8 cellular contexts compared by ENCODE assay signal in the genomic region with DNA sequence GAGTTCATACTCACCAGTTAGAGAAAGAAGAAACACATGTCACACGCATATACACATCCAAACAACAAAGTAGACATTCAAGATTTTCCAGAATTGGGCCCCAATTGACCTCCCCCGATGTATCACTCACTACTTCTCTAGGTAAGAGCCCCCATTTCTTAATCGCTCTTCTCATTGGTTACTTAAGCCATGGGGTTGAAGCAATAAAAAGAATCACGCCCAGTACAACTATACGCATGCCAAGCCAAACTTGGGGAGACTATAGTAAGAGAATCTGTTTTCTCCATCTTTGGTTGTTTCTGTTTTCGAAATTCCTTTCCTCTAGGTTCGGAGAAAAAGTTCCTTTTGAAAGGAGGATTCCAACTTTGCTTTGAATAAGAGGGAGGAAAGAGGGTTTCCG. TPM values are rescaled to one million over a fixed set of nuclear protein-coding genes. Genes with fewer than 3 reads are reported as not detected.
DNase-seq lines count a peak whose midpoint lies in the region; ATAC-seq and TF ChIP-seq lines count a peak whose summit lies in the region.

No MANE protein-coding gene starts in this region.

- H3K9ac ChIP-seq in BLaER1 = peak overlapping the region; percentile 91

- H4K20me1 ChIP-seq in BLaER1 = peaks cover 40% of the 10 kb centered on the region

- H3K4me2 ChIP-seq in BLaER1 = peak overlapping the region; percentile 86

- no peaks in the 10 kb centered on the region for H3K9me3 Mint-ChIP-seq in activated T-helper 17 cell treated with anti-CD3 and anti-CD28 coated beads, Interleukin-2, amount 50 U/mL, for 72 hours

- H3K4me3 Mint-ChIP-seq in activated T-helper 17 cell treated with anti-CD3 and anti-CD28 coated beads, Interleukin-2, amount 50 U/mL, for 72 hours = peak overlapping the region; percentile 97

- peaks cover 19% of the 10 kb centered on the region for H3K4me1 Mint-ChIP-seq in activated T-helper 17 cell treated with anti-CD3 and anti-CD28 coated beads, Interleukin-2, amount 50 U/mL, for 72 hours

- no peaks in the 10 kb centered on the region for H3K27me3 ChIP-seq in BLaER1
- no peaks in the 10 kb centered on the region for H3K27me3 ChIP-seq in right atrium auricular region

- TF ChIP-seq CTCF in right atrium auricular region (IDR thresholded peaks at IDR 0.05) = no peak

- peaks cover 41% of the 10 kb centered on the region for H3K36me3 ChIP-seq in BLaER1
- H3K36me3 ChIP-seq in right atrium auricular region = peaks cover 22% of the 10 kb centered on the region

- H3K27ac ChIP-seq in BLaER1 = peak overlapping the region; percentile 89
- peak overlapping the region; percentile 87 to 90 for H3K27ac ChIP-seq in right atrium auricular region

- peaks cover 32% of the 10 kb centered on the region for H3K4me1 ChIP-seq in BLaER1
- H3K4me1 ChIP-seq in right atrium auricular region = peaks cover 0 to 22% of the 10 kb centered on the region in 2 donors

- H3K27ac Mint-ChIP-seq in activated T-helper 17 cell treated with anti-CD3 and anti-CD28 coated beads, Interleukin-2, amount 50 U/mL, for 72 hours = peak overlapping the region; percentile 96

- H3K36me3 Mint-ChIP-seq in activated T-helper 17 cell treated with anti-CD3 and anti-CD28 coated beads, Interleukin-2, amount 50 U/mL, for 72 hours (ENCODE audit: low read depth) = peaks cover 48% of the 10 kb centered on the region

- peak overlapping the region; percentile 90 for H3K4me3 ChIP-seq in BLaER1
- peak overlapping the region; percentile 76 to 87 for H3K4me3 ChIP-seq in right atrium auricular region

- peak; percentile 8 for ATAC-seq in HG03342 (IDR thresholded peaks at IDR 0.05; ENCODE audit: unreplicated experiment)
- ATAC-seq in activated T-helper 17 cell treated with anti-CD3 and anti-CD28 coated beads, Interleukin-2, amount 50 U/mL, for 72 hours (replicated peaks) = peak; percentile 45
- no peak for ATAC-seq in HG02623 (IDR thresholded peaks at IDR 0.05; ENCODE audit: unreplicated experiment)
- no peak for ATAC-seq in GM21717 (IDR thresholded peaks at IDR 0.05; ENCODE audit: unreplicated experiment)

- H3K27me3 Mint-ChIP-seq in activated T-helper 17 cell treated with anti-CD3 and anti-CD28 coated beads, Interleukin-2, amount 50 U/mL, for 72 hours = peaks cover 19% of the 10 kb centered on the region

- DNase-seq in right atrium auricular region (ENCODE audit: low spot score) (no peak), renal cortical epithelial cell (ENCODE audit: low read depth) (peak; percentile 56), NCI-H526 treated with DMSO at 0.1 percent for 48 hours (lab: John Stamatoyannopoulos, UW) (no peak)

- H3K9me3 ChIP-seq in BLaER1 = no peaks in the 10 kb centered on the region
- no peaks in the 10 kb centered on the region for H3K9me3 ChIP-seq in right atrium auricular region

RNA-seq across cellular contexts. Expression of a gene that starts 0.5 kb away (rescaled TPM):
- total RNA-seq in activated T-helper 17 cell treated with anti-CD3 and anti-CD28 coated beads, Interleukin-2, amount 50 U/mL, for 72 hours = 10 to 100 TPM; 24.4 to 37.8 TPM
- total RNA-seq in right atrium auricular region (1 to 10 TPM; 9.3 to 9.4 TPM), renal cortical epithelial cell (48.5 and 64.4 TPM in 2 replicates)

RNA-seq across cellular contexts. Expression of a gene that starts 33.5 kb away (rescaled TPM):
- total RNA-seq in activated T-helper 17 cell treated with anti-CD3 and anti-CD28 coated beads, Interleukin-2, amount 50 U/mL, for 72 hours = 10 to 100 TPM; 63.8 to 64.1 TPM
- total RNA-seq in right atrium auricular region (10 to 100 TPM; 15.0 to 18.4 TPM), renal cortical epithelial cell (8.5 and 44.3 TPM in 2 replicates)

Comparison
In these comparisons a context has a peak if more than half of its experiments do, and no peak if none do; other contexts are left out.
1. ATAC-seq: peak in HG03342 (single experiment) and activated T-helper 17 cell treated with anti-CD3 and anti-CD28 coated beads, Interleukin-2, amount 50 U/mL, for 72 hours (single experiment); none in HG02623 (single experiment) and GM21717 (single experiment).